Comparison of ENCODE assay signal across 9 cellular contexts in the genomic region with DNA sequence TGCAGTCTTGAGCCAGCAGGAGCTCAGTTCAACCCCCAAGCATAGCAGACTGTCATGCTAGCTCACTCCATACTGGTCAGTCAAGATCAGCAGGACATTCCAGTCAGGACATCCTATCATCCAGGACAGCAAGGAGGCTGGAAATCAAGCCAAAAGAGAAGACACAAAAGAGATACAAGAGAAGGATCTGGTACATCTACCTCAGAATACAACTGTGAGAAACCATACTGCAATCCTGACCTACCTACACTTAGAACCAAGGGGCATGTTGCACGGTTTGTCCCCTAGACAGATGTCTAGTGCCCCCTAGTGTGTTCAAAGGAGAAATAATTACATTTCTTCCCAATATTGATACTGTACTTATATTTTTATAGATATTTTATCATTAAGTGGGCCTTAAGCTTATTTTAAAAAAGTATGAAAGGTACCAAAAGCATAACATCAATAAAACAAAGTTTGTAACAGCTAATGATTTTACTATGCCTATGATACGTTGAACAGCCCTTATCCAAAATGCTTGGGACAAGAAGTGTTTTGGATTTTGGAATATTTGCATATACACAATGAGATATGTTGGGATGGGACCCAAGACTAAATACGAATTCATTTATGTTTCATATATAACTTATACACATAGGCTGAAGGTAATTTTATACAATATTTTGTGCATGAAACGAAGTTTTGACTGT. TPM values are rescaled to one million over a fixed set of nuclear protein-coding genes. Genes with fewer than 3 reads are reported as not detected.
DNase-seq lines count a peak whose midpoint lies in the region; ATAC-seq and TF ChIP-seq lines count a peak whose summit lies in the region.
"Had no signal": no experiment of that assay in that cellular context is flagged by ENCODE, and none has a peak within 500 bp of the region (broad histone marks: within the 10 kb centered on the region; RNA-seq: fewer than 3 reads in every experiment).

No MANE protein-coding gene starts in this region.

- peaks cover 11% of the 10 kb centered on the region for H3K4me1 ChIP-seq in Loucy (ENCODE audit: insufficient read depth, low read length, poor library complexity, severe bottlenecking)
- H3K4me1 ChIP-seq in hepatocyte (ENCODE audit: insufficient read depth) = no peaks in the 10 kb centered on the region
- H3K4me1 ChIP-seq in transverse colon = peaks cover 0 to 11% (median 2%) of the 10 kb centered on the region in 4 donors

- no peak overlapping the region for H3K4me3 ChIP-seq in Loucy (ENCODE audit: low read length, poor library complexity, severe bottlenecking)
- no peak overlapping the region for H3K4me3 ChIP-seq in hepatocyte
- no peak overlapping the region for H3K4me3 ChIP-seq in transverse colon

- TF ChIP-seq CTCF in Loucy (conservative IDR thresholded peaks at IDR 0.05; ENCODE audit: low read length) (peak; percentile 74), WTC11 (IDR thresholded peaks at IDR 0.05) (peak; percentile 40; the same call in 1 of the 2 replicates), hepatocyte (IDR thresholded peaks at IDR 0.05; ENCODE audit: poor library complexity) (peak; percentile 70), transverse colon (IDR thresholded peaks at IDR 0.05) (peak; percentile 36 to 52 (median 41))

- H3K9me2 ChIP-seq in Loucy (replicated peaks; ENCODE audit: low read depth, low read length) = no peaks in the 10 kb centered on the region
- H3K9me2 ChIP-seq in hepatocyte (replicated peaks; ENCODE audit: insufficient read depth) = no peaks in the 10 kb centered on the region

- H3K9me3 ChIP-seq in Loucy (ENCODE audit: insufficient read depth, low read depth, low read length) (no peaks in the 10 kb centered on the region), hepatocyte (ENCODE audit: low read depth) (no peaks in the 10 kb centered on the region), transverse colon (no peaks in the 10 kb centered on the region)

- POLR2A ChIA-PET in WTC11 (lab: Charles Lee) = interaction anchor here (1.0 kb wide), 1 partner anchor 105 kb away, joined by 3 read pairs; no protein-coding TSS in a partner anchor

- no peak overlapping the region for H3K27ac Mint-ChIP-seq in activated CD8-positive, alpha-beta memory T cell treated with anti-CD3 and anti-CD28 coated beads, Interleukin-2, amount 10 ng/mL, durations not matched to agents 7 days and 5 days
- no peak overlapping the region for H3K27ac Mint-ChIP-seq in WTC11
- H3K27ac Mint-ChIP-seq: activated naive CD4-positive, alpha-beta T cell treated with anti-CD3 and anti-CD28 coated beads, Interleukin-2, amount 50 U/mL, for 24 hours had no signal

- H3K27me3 ChIP-seq in Loucy (ENCODE audit: insufficient read depth, low read length, poor library complexity, severe bottlenecking) = peaks cover 24% of the 10 kb centered on the region
- no peaks in the 10 kb centered on the region for H3K27me3 ChIP-seq in hepatocyte
- H3K27me3 ChIP-seq in transverse colon = no peaks in the 10 kb centered on the region

- in situ Hi-C loops in transverse colon (cut with MboI; ENCODE audit: low pct_ligation_motif_present in 1 of 4, low pct_unique_long_range_greater_than_20kb in 1 of 4, low sequenced_read_pairs in 3 of 4) = loop anchor here (10.0 to 25.0 kb wide), 3 partner anchors 97 to 850 kb away; no protein-coding TSS in a partner anchor

- H3K9ac ChIP-seq in Loucy (ENCODE audit: low read depth, low read length, poor library complexity, severe bottlenecking) = no peak overlapping the region

- 62% methylated on average over 4 of the region's 4 CpGs for WGBS in hepatocyte (ENCODE audit: low lambda C conversion rate, missing lambda C conversion rate)
- WGBS in transverse colon (ENCODE audit: low coverage in 1 of 2), 2 donors = 67 to 78% methylated on average over 3 to 4 of the region's 4 CpGs

- intact Hi-C loops in transverse colon (cut with DNase I; ENCODE audit: low total_unique reads) = no loop called here

- no peaks in the 10 kb centered on the region for H3K9me3 Mint-ChIP-seq in activated CD8-positive, alpha-beta memory T cell treated with anti-CD3 and anti-CD28 coated beads, Interleukin-2, amount 10 ng/mL, durations not matched to agents 7 days and 5 days (ENCODE audit: low read depth)
- H3K9me3 Mint-ChIP-seq in WTC11 = no peaks in the 10 kb centered on the region
- H3K9me3 Mint-ChIP-seq: activated naive CD4-positive, alpha-beta T cell treated with anti-CD3 and anti-CD28 coated beads, Interleukin-2, amount 50 U/mL, for 24 hours had no signal

- H3K36me3 Mint-ChIP-seq in activated CD8-positive, alpha-beta memory T cell treated with anti-CD3 and anti-CD28 coated beads, Interleukin-2, amount 10 ng/mL, durations not matched to agents 7 days and 5 days = peaks cover 8% of the 10 kb centered on the region
- peaks cover 5% of the 10 kb centered on the region; the same call in 1 of the 2 replicates for H3K36me3 Mint-ChIP-seq in WTC11

- no peak for TF ChIP-seq POLR2A in transverse colon (IDR thresholded peaks at IDR 0.05)

- H3F3A ChIP-seq in Loucy (ENCODE audit: low read depth) = no peaks in the 10 kb centered on the region

- CTCF ChIA-PET in activated CD8-positive, alpha-beta memory T cell treated with anti-CD3 and anti-CD28 coated beads, Interleukin-2, amount 10 ng/mL, durations not matched to agents 7 days and 5 days (lab: Charles Lee) = interaction anchor here (0.6 to 7.1 kb wide), 24 partner anchors 9 to 963 kb away, joined by 3 to 131 read pairs (median 4); partner anchors contain the start of gene ERCC6
- CTCF ChIA-PET in WTC11 (lab: Charles Lee) = interaction anchor here (0.6 to 7.2 kb wide), 15 partner anchors 9 to 854 kb away, joined by 3 to 144 read pairs (median 4); no protein-coding TSS in a partner anchor

- H3K27ac ChIP-seq in hepatocyte (no peak overlapping the region), transverse colon (no peak overlapping the region)

- DNase-seq in activated CD8-positive, alpha-beta memory T cell treated with anti-CD3 and anti-CD28 coated beads, Interleukin-2, amount 10 ng/mL, durations not matched to agents 7 days and 5 days = peak; percentile 46
- no peak for DNase-seq in activated CD8-positive, alpha-beta memory T cell treated with anti-CD3 and anti-CD28 coated beads, Interleukin-2, amount 50 U/mL, for 4 hours
- DNase-seq in WTC11 (ENCODE audit: low spot score) (no peak), hepatocyte (ENCODE audit: low spot score) (peak; percentile 52), transverse colon (no peak), ureter (ENCODE audit: low spot score) (no peak)
- DNase-seq in stimulated activated CD4-positive, alpha-beta T cell treated with anti-CD3 and anti-CD28 coated beads, Interleukin-1b, Interleukin-23, amount 100 ng/mL, for 48 hours = no peak

- no peaks in the 10 kb centered on the region for H3K79me2 ChIP-seq in Loucy (ENCODE audit: insufficient read depth, low read length)
- H3K79me2 ChIP-seq in hepatocyte = peaks cover 4% of the 10 kb centered on the region

- H3K4me2 ChIP-seq in Loucy (ENCODE audit: low read depth, low read length, poor library complexity, severe bottlenecking) (no peak overlapping the region), hepatocyte (no peak overlapping the region)

- H2AFZ ChIP-seq in Loucy (ENCODE audit: low read length) (no peak overlapping the region), hepatocyte (no peak overlapping the region)

- H3K36me3 ChIP-seq in Loucy (ENCODE audit: insufficient read depth, low read length) (0 out of 2 replicates have a peak, but pooled peaks cover 3% of the 10 kb centered on the region), hepatocyte (replicated peaks; ENCODE audit: insufficient read depth, low read depth) (no peaks in the 10 kb centered on the region), transverse colon (no peaks in the 10 kb centered on the region)

- TF ChIP-seq EP300 in transverse colon (IDR thresholded peaks at IDR 0.05; ENCODE audit: low read depth) = no peak

- H4K20me1 ChIP-seq in Loucy (ENCODE audit: insufficient read depth, low read length, poor library complexity, severe bottlenecking) (peaks cover 44% of the 10 kb centered on the region), hepatocyte (ENCODE audit: insufficient read depth, poor library complexity, severe bottlenecking) (no peaks in the 10 kb centered on the region)

- ATAC-seq in activated CD8-positive, alpha-beta memory T cell treated with anti-CD3 and anti-CD28 coated beads, Interleukin-2, amount 10 ng/mL, durations not matched to agents 7 days and 5 days = peak; percentile 68
- peak; percentile 73 for ATAC-seq in WTC11

- peaks cover 21% of the 10 kb centered on the region for H3K4me1 Mint-ChIP-seq in activated CD8-positive, alpha-beta memory T cell treated with anti-CD3 and anti-CD28 coated beads, Interleukin-2, amount 10 ng/mL, durations not matched to agents 7 days and 5 days
- no peaks in the 10 kb centered on the region for H3K4me1 Mint-ChIP-seq in WTC11

- H3K27me3 Mint-ChIP-seq in activated CD8-positive, alpha-beta memory T cell treated with anti-CD3 and anti-CD28 coated beads, Interleukin-2, amount 10 ng/mL, durations not matched to agents 7 days and 5 days = no peaks in the 10 kb centered on the region
- H3K27me3 Mint-ChIP-seq in WTC11 (ENCODE audit: low read depth) = no peaks in the 10 kb centered on the region

- H3K4me3 Mint-ChIP-seq in activated CD8-positive, alpha-beta memory T cell treated with anti-CD3 and anti-CD28 coated beads, Interleukin-2, amount 10 ng/mL, durations not matched to agents 7 days and 5 days = no peak overlapping the region
- no peak overlapping the region for H3K4me3 Mint-ChIP-seq in WTC11
- H3K4me3 Mint-ChIP-seq: activated naive CD4-positive, alpha-beta T cell treated with anti-CD3 and anti-CD28 coated beads, Interleukin-2, amount 50 U/mL, for 24 hours had no signal

TF ChIP-seq in WTC11, 78 proteins besides CTCF, POLR2A, EP300 and RAD21 (continues in another document):
- TF ChIP-seq HMGXB4 (CRISPR knock-in tag; IDR thresholded peaks at IDR 0.05) = no peak
- TF ChIP-seq IRF2 (CRISPR knock-in tag; IDR thresholded peaks at IDR 0.05; ENCODE audit: borderline replicate concordance, low read depth) = no peak
- TF ChIP-seq NFYB (CRISPR knock-in tag; conservative IDR thresholded peaks at IDR 0.05; ENCODE audit: low read depth) = no peak

RNA-seq across cellular contexts. Expression of gene ERCC6, which starts 26.7 kb away (rescaled TPM):
- total RNA-seq in activated CD8-positive, alpha-beta memory T cell treated with anti-CD3 and anti-CD28 coated beads, Interleukin-2, amount 10 ng/mL, durations not matched to agents 7 days and 5 days = 10 to 100 TPM; 19.2 to 28.1 TPM
- 10.9 to 14.5 TPM (median 14.3 TPM) in 3 replicates for total RNA-seq in WTC11 (2021)
- total RNA-seq in hepatocyte = 15.6 and 16.5 TPM in 2 replicates
- polyA plus RNA-seq in hepatocyte = 6.9 and 7.3 TPM in 2 replicates
- 10 to 100 TPM; 16.0 to 34.0 (median 22.4) TPM for total RNA-seq in transverse colon
- total RNA-seq in ureter = 28.0 TPM

Comparison
In these comparisons a context has a peak if more than half of its experiments do, and no peak if none do; other contexts are left out.
1. DNase-seq: peak in activated CD8-positive, alpha-beta memory T cell treated with anti-CD3 and anti-CD28 coated beads, Interleukin-2, amount 10 ng/mL, durations not matched to agents 7 days and 5 days (single experiment) and hepatocyte (single experiment); none in activated CD8-positive, alpha-beta memory T cell treated with anti-CD3 and anti-CD28 coated beads, Interleukin-2, amount 50 U/mL, for 4 hours (single experiment), WTC11 (single experiment), transverse colon (single experiment), ureter (single experiment) and stimulated activated CD4-positive, alpha-beta T cell treated with anti-CD3 and anti-CD28 coated beads, Interleukin-1b, Interleukin-23, amount 100 ng/mL, for 48 hours (single experiment).
2. Peak in every context shown above with its lines, with median percentiles within 50 percentile points of each other: CTCF ChIP-seq.